16 cellular contexts compared by ENCODE assay signal in the genomic region with DNA sequence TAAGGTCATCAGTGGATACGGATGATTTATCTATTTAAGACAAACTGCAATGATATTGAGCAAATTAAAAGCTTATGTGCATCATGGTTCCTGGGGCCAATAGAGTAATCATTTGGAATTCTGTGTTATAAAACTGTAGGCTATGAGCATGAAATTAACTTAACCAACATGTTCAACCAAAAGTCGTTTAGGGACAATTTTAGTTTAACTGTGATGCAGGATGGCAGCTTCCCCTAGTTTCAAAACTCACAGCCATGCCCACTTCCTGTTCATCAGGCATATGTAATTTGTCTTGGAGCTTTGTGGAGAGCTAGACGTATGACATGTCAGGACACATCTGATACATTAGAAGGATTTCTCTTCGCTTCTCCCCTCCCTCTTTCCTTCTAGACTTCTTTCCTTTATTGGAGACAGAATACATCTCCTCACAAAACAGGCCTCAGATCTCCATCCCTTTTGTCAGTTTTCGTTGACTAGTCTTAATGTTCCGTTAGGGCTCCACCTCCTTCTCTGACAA.
"Had no signal": no experiment of that assay in that cellular context is flagged by ENCODE, and none has a peak within 500 bp of the region (broad histone marks: within the 10 kb centered on the region; RNA-seq: fewer than 3 reads in every experiment).

No MANE protein-coding gene starts in this region.

- DNase-seq: activated CD4-positive, alpha-beta T cell treated with anti-CD3 and anti-CD28 coated beads, Interleukin-2, amount 50 U/mL, for 4 hours; activated effector memory CD4-positive, alpha-beta T cell treated with anti-CD3 and anti-CD28 coated beads, Interleukin-2, amount 50 U/mL, for 16 hours; activated T-cell treated with anti-CD3 and anti-CD28 coated beads, Interleukin-2, amount 50 U/mL, for 24 hours; dorsolateral prefrontal cortex; foreskin melanocyte; head of caudate nucleus; left lung; occipital lobe; right lobe of liver; stimulated activated CD4-positive, alpha-beta T cell treated with anti-CD3 and anti-CD28 coated beads, Interleukin-2, amount 100 ng/mL, for 24 hours; stimulated activated naive B cell treated with anti-CD40 and anti-IgM and Interleukin-4, amounts not matched to agents 10 μg/mL and 1 μg/mL and 100 μg/mL, for 72 hours; substantia nigra; transverse colon had no signal

- H3K36me3 ChIP-seq: left lung, prostate gland, right lobe of liver, transverse colon had no signal

- H3K4me1 ChIP-seq: left lung, prostate gland, right lobe of liver, transverse colon had no signal

- ATAC-seq: activated naive CD4-positive, alpha-beta T cell treated with anti-CD3 and anti-CD28 coated beads, Interleukin-2, amount 50 U/mL, for 72 hours; esophagus mucosa; left lung; right lobe of liver; stimulated activated naive B cell treated with anti-CD40 and anti-IgM and Interleukin-4, amounts not matched to agents 10 μg/mL and 1 μg/mL and 100 μg/mL, for 72 hours had no signal

- H3K27ac ChIP-seq: dorsolateral prefrontal cortex, left lung, prostate gland, right lobe of liver, transverse colon had no signal

- H3K9me3 ChIP-seq: left lung, prostate gland, right lobe of liver, transverse colon had no signal

- H3K4me3 ChIP-seq: dorsolateral prefrontal cortex, left lung, prostate gland, right lobe of liver, transverse colon had no signal

- H3K27me3 ChIP-seq: left lung, right lobe of liver had no signal
